Comparison of ENCODE assay signal across 9 cellular contexts in the genomic region with DNA sequence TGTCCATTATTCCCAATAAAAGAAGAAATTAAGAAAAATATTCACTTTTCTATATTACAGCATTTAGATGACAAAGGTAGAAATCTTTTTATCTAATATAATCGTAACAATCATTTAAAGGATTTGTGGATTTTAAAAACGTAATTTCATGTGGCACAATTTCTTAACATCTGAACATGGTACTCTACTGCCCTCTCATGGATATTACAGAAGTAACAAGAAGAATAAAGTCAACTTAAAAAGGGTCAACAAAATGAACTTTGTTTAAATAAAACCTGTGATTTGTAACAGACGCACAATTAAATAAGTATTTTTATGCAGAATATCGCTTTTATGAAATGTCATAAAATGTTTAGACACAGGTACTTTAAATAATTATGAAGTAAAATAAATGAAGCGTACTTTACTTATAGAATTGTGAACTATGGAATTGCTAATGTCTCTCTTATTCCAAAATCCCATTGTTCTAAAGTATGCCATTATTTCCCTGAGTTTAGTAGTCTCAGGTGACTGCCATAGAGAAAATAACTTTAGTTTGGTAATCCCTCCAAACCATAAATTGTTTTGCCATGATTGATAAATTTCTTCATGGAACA.
DNase-seq lines count a peak whose midpoint lies in the region; ATAC-seq and TF ChIP-seq lines count a peak whose summit lies in the region.
"Had no signal": no experiment of that assay in that cellular context is flagged by ENCODE, and none has a peak within 500 bp of the region (broad histone marks: within the 10 kb centered on the region; RNA-seq: fewer than 3 reads in every experiment).

No MANE protein-coding gene starts in this region.

- intact Hi-C loops in body of pancreas (cut with DNase I) (no loop called here), lower lobe of right lung (cut with DNase I) (no loop called here)

- H3K4me1 ChIP-seq in body of pancreas (peaks cover 16% of the 10 kb centered on the region), lower lobe of right lung (no peaks in the 10 kb centered on the region)

- no peaks in the 10 kb centered on the region for H3K36me3 ChIP-seq in body of pancreas (replicated peaks in 1 of 2; ENCODE audit: insufficient read depth in 1 of 2, low read depth in 2 of 2)
- no peaks in the 10 kb centered on the region for H3K36me3 ChIP-seq in lower lobe of right lung

- H3K9me3 ChIP-seq in body of pancreas = no peaks in the 10 kb centered on the region
- H3K9me3 ChIP-seq in lower lobe of right lung = no peaks in the 10 kb centered on the region

- 20 to 21% methylated on average over 5 of the region's 5 CpGs for WGBS in body of pancreas, 2 donors

- TF ChIP-seq CTCF in body of pancreas (IDR thresholded peaks at IDR 0.05) (peak; percentile 12 to 71 (median 66)), lower lobe of right lung (IDR thresholded peaks at IDR 0.05) (peak; percentile 61)

- H3K4me3 ChIP-seq in body of pancreas (no peak overlapping the region), lower lobe of right lung (no peak overlapping the region)
- H3K4me3 ChIP-seq: skin epidermis had no signal

- TF ChIP-seq POLR2A in body of pancreas (IDR thresholded peaks at IDR 0.05) = no peak

- DNase-seq in GM04504 (ENCODE audit: low read depth) (peak; percentile 14), NCI-H1092 (lab: John Stamatoyannopoulos, UW) (peak; percentile 2), body of pancreas (no peak), lower lobe of right lung (no peak)
- no peak for DNase-seq in activated CD4-positive, CD25-positive, alpha-beta regulatory T cell (lab: John Stamatoyannopoulos, UW)
- no peak for DNase-seq in NK-92 treated with Interleukin-12 subunit alpha and Interleukin-12 subunit beta, amount 100 ng/mL, for 24 hours (lab: John Stamatoyannopoulos, UW)

- H3K27ac ChIP-seq in body of pancreas (no peak overlapping the region), lower lobe of right lung (no peak overlapping the region)
- H3K27ac ChIP-seq: skin epidermis had no signal

- no peak for ATAC-seq in body of pancreas
- no peak for ATAC-seq in lower lobe of right lung
- no peak for ATAC-seq in GM18498 (IDR thresholded peaks at IDR 0.05; ENCODE audit: unreplicated experiment)
- no peak for ATAC-seq in HG03108 (IDR thresholded peaks at IDR 0.05; ENCODE audit: unreplicated experiment)

- no peaks in the 10 kb centered on the region for H3K27me3 ChIP-seq in body of pancreas
- H3K27me3 ChIP-seq in lower lobe of right lung (ENCODE audit: low read depth) = no peaks in the 10 kb centered on the region

Comparison
In these comparisons a context has a peak if more than half of its experiments do, and no peak if none do; other contexts are left out.
1. DNase-seq: peak in GM04504 (single experiment) and NCI-H1092 (single experiment); none in body of pancreas (0 of 4), lower lobe of right lung (single experiment), activated CD4-positive, CD25-positive, alpha-beta regulatory T cell (0 of 4) and NK-92 treated with Interleukin-12 subunit alpha and Interleukin-12 subunit beta, amount 100 ng/mL, for 24 hours (single experiment).